In the genomic region with DNA sequence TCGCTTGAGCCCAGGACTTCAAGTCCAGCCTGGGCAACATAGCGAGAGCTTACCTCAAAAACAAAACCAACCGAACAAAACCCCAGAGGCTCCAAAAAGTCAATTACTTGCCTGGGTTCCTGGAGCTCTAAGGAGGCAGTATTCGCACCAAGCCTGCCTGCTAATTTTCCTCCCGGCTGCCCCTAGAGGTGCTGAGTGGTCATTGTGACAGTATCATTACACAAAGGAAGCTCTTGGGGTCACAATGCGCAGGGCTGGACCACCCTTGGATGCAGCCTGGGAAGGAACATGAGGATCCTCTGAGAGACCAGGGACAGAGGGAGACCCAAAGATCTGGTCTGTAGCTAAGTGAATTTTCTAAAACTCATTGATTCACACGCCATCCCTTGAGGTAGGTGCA, we compare ENCODE assay signal across 10 cellular contexts. TPM values are rescaled to one million over a fixed set of nuclear protein-coding genes. Genes with fewer than 3 reads are reported as not detected.
DNase-seq lines count a peak whose midpoint lies in the region; ATAC-seq and TF ChIP-seq lines count a peak whose summit lies in the region.
"Had no signal": no experiment of that assay in that cellular context is flagged by ENCODE, and none has a peak within 500 bp of the region (broad histone marks: within the 10 kb centered on the region; RNA-seq: fewer than 3 reads in every experiment).

No MANE protein-coding gene starts in this region.

- no peak for TF ChIP-seq POLR2A in lower leg skin (IDR thresholded peaks at IDR 0.05)

- WGBS in lower leg skin, 2 donors: 67 to 78% methylated on average over 7 of the region's 7 CpGs

- peak; percentile 56 for ATAC-seq in stimulated activated naive CD8-positive, alpha-beta T cell treated with anti-CD3 and anti-CD28 coated beads, Interleukin-15, amount 100 ng/mL, for 72 hours
- ATAC-seq in stimulated activated naive CD8-positive, alpha-beta T cell treated with anti-CD3 and anti-CD28 coated beads, Interleukin-15, Interleukin-2, amounts not matched to agents 100 U/mL and 50 U/mL, for 24 hours: no peak
- no peak for ATAC-seq in GM19397 (IDR thresholded peaks at IDR 0.05; ENCODE audit: unreplicated experiment)

- in situ Hi-C loops in SK-MEL-5 (cut with HindIII; ENCODE audit: low pct_unique_long_range_greater_than_20kb, low sequenced_read_pairs) (no loop called here), GM13976 (cut with MboI; ENCODE audit: low sequenced_read_pairs, unreplicated experiment) (no loop called here)

- DNase-seq in stimulated activated naive CD8-positive, alpha-beta T cell treated with anti-CD3 and anti-CD28 coated beads, Interleukin-15, amount 100 ng/mL, for 72 hours: no peak
- DNase-seq in stimulated activated naive CD8-positive, alpha-beta T cell treated with anti-CD3 and anti-CD28 coated beads, Interleukin-15, Interleukin-2, amounts not matched to agents 100 U/mL and 50 U/mL, for 24 hours: no peak
- peak; percentile 35 for DNase-seq in SK-MEL-5 (ENCODE audit: low read depth, low spot score)
- peak in 1 of 2 donors; percentile 44 for DNase-seq in foreskin fibroblast
- DNase-seq in ecto neural progenitor cell (ENCODE audit: low spot score): no peak
- no peak for DNase-seq in GM13976 (ENCODE audit: low spot score)
- DNase-seq in lower leg skin (ENCODE audit: low spot score in 2 of 2): no peak
- DNase-seq: activated T-cell treated with anti-CD3 and anti-CD28 coated beads, Interleukin-2, amount 50 U/mL, for 72 hours; NCI-H345 had no signal

- no peak overlapping the region for H3K4me3 Mint-ChIP-seq in stimulated activated naive CD8-positive, alpha-beta T cell treated with anti-CD3 and anti-CD28 coated beads, Interleukin-15, amount 100 ng/mL, for 72 hours
- H3K4me3 Mint-ChIP-seq: activated T-cell treated with anti-CD3 and anti-CD28 coated beads, Interleukin-2, amount 50 U/mL, for 72 hours had no signal

- peaks cover 65% of the 10 kb centered on the region for H3K27me3 Mint-ChIP-seq in stimulated activated naive CD8-positive, alpha-beta T cell treated with anti-CD3 and anti-CD28 coated beads, Interleukin-15, amount 100 ng/mL, for 72 hours

- no peaks in the 10 kb centered on the region for H3K9me3 Mint-ChIP-seq in stimulated activated naive CD8-positive, alpha-beta T cell treated with anti-CD3 and anti-CD28 coated beads, Interleukin-15, amount 100 ng/mL, for 72 hours
- H3K9me3 Mint-ChIP-seq: activated T-cell treated with anti-CD3 and anti-CD28 coated beads, Interleukin-2, amount 50 U/mL, for 72 hours had no signal

- TF ChIP-seq CTCF in foreskin fibroblast (IDR thresholded peaks at IDR 0.05; ENCODE audit: low read depth, low read length) (peak; percentile 45), GM13976 (IDR thresholded peaks at IDR 0.05; ENCODE audit: borderline replicate concordance, control extremely low read depth, extremely low read depth, insufficient read depth, missing control alignments) (no peak), lower leg skin (IDR thresholded peaks at IDR 0.05) (no peak)

- H3K4me1 Mint-ChIP-seq in stimulated activated naive CD8-positive, alpha-beta T cell treated with anti-CD3 and anti-CD28 coated beads, Interleukin-15, amount 100 ng/mL, for 72 hours: peaks cover 21% of the 10 kb centered on the region

- no peak overlapping the region for H3K27ac Mint-ChIP-seq in stimulated activated naive CD8-positive, alpha-beta T cell treated with anti-CD3 and anti-CD28 coated beads, Interleukin-15, amount 100 ng/mL, for 72 hours
- H3K27ac Mint-ChIP-seq: activated T-cell treated with anti-CD3 and anti-CD28 coated beads, Interleukin-2, amount 50 U/mL, for 72 hours had no signal

- H3K4me3 ChIP-seq in foreskin fibroblast (ENCODE audit: low read depth in 1 of 2, low read length in 2 of 2): no peak overlapping the region
- H3K4me3 ChIP-seq in lower leg skin (ENCODE audit: low read depth, poor library complexity, severe bottlenecking): no peak overlapping the region

- intact Hi-C loops in lower leg skin (cut with DNase I; ENCODE audit: low total_unique reads): no loop called here

RNA-seq across cellular contexts. Expression of a gene that starts 8.5 kb away (rescaled TPM):
- 1.1 and 1.2 TPM in 2 replicates for total RNA-seq in SK-MEL-5 (2014; rRNA removed; shearing (Covaris generic))
- polyA plus RNA-seq in SK-MEL-5 (2015; cell fraction: cytosol; rRNA removed): 2.2 and 7.6 TPM in 2 replicates
- 1.9 and 8.5 TPM in 2 replicates for polyA plus RNA-seq in SK-MEL-5 (2015; cell fraction: nucleus; rRNA removed)
- total RNA-seq in lower leg skin: 1 to 10 TPM; 3.2 to 8.2 (median 4.7) TPM

RNA-seq across cellular contexts. Expression of a gene that starts 18.6 kb away (rescaled TPM):
- 17.7 and 18.7 TPM in 2 replicates for total RNA-seq in SK-MEL-5 (2014; rRNA removed; shearing (Covaris generic))
- polyA plus RNA-seq in SK-MEL-5 (2015; cell fraction: cytosol; rRNA removed): 36.9 and 39.7 TPM in 2 replicates
- polyA plus RNA-seq in SK-MEL-5 (2015; cell fraction: nucleus; rRNA removed): 16.2 and 16.9 TPM in 2 replicates
- total RNA-seq in lower leg skin: 10 to 100 TPM; 30.4 to 42.8 (median 36.9) TPM

RNA-seq across cellular contexts. Expression of a gene that starts 25.1 kb away (rescaled TPM):
- 9.5 and 10.0 TPM in 2 replicates for total RNA-seq in SK-MEL-5 (2014; rRNA removed; shearing (Covaris generic))
- polyA plus RNA-seq in SK-MEL-5 (2015; cell fraction: cytosol; rRNA removed): 40.5 and 52.4 TPM in 2 replicates
- polyA plus RNA-seq in SK-MEL-5 (2015; cell fraction: nucleus; rRNA removed): 77.0 and 83.8 TPM in 2 replicates
- total RNA-seq in lower leg skin: 10 to 100 TPM; 15.2 to 37.7 (median 28.6) TPM

RNA-seq across cellular contexts. Expression of a gene that starts 38.2 kb away (rescaled TPM):
- 35.9 and 40.0 TPM in 2 replicates for total RNA-seq in SK-MEL-5 (2014; rRNA removed; shearing (Covaris generic))
- polyA plus RNA-seq in SK-MEL-5 (2015; cell fraction: cytosol; rRNA removed): 56.2 and 57.9 TPM in 2 replicates
- 65.4 and 69.3 TPM in 2 replicates for polyA plus RNA-seq in SK-MEL-5 (2015; cell fraction: nucleus; rRNA removed)
- 10 to 100 TPM; 58.3 to 89.8 (median 71.0) TPM for total RNA-seq in lower leg skin
